Comparison of ENCODE assay signal across 2 cellular contexts in the genomic region with DNA sequence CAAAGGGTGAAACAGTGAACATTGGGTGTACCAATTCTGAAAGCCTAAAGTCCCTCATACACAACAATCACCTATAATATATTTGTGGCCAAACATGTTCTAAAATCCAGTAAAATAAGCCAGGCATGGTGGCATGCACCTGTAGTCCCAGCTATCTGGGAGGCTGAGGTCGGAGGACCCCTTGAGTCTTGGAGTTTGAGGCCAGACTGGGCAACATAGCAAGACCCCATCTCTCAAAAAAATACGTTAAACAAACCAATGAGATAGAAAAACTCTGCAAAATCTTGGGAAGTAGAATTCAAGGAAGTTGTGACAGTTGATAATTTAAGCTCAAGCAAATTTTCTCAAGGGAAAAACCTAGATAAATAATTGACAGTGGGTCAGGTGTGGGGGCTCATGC.
TF ChIP-seq lines count a peak whose summit lies in the region.

No MANE protein-coding gene starts in this region.

TF ChIP-seq in HEK293, 187 proteins besides CTCF, POLR2A, EP300 and RAD21:
- TF ChIP-seq ZNF121 (tag by site-specific recombination; IDR thresholded peaks at IDR 0.05) (peak; percentile 91), BCL6B (tag by site-specific recombination; IDR thresholded peaks at IDR 0.05) (no peak)
TF ChIP-seq in HEK293: peak in this region for 1.

TF ChIP-seq in K562, 482 proteins besides CTCF, POLR2A, EP300 and RAD21:
- peak; percentile 40; the same call in 1 of the 2 replicates for TF ChIP-seq ZNF121 (CRISPR knock-in tag; conservative IDR thresholded peaks at IDR 0.05)
- TF ChIP-seq HNRNPUL1 (IDR thresholded peaks at IDR 0.05; ENCODE audit: low read length) = no peak
- TF ChIP-seq RBM25 (IDR thresholded peaks at IDR 0.05; ENCODE audit: low read depth, low read length, severe bottlenecking) = peak; percentile 21
